In genomic region chr19:23971598-23971997, GRCh38 we compare ENCODE assay signal across 26 cellular contexts. TPM values are rescaled to one million over a fixed set of nuclear protein-coding genes. Genes with fewer than 3 reads are reported as not detected.
DNase-seq lines count a peak whose midpoint lies in the region; ATAC-seq, FAIRE-seq and TF ChIP-seq lines count a peak whose summit lies in the region.
"Had no signal": no experiment of that assay in that cellular context is flagged by ENCODE, and none has a peak within 500 bp of the region (broad histone marks: within the 10 kb centered on the region; RNA-seq: fewer than 3 reads in every experiment).

No MANE protein-coding gene starts in this region.

- peak; percentile 4 for DNase-seq in stimulated activated CD4-positive, alpha-beta T cell treated with anti-CD3 and anti-CD28 coated beads, Interleukin-15, amount 100 ng/mL, for 24 hours
- no peak for DNase-seq in stimulated activated CD4-positive, alpha-beta T cell treated with anti-CD3 and anti-CD28 coated beads, Interleukin-2, amount 100 ng/mL, for 48 hours
- DNase-seq in left kidney (ENCODE audit: low read depth, low spot score) = peak; percentile 42
- no peak for DNase-seq in activated T-cell treated with anti-CD3 and anti-CD28 coated beads, Interleukin-2, amount 50 U/mL, for 4 hours
- no peak for DNase-seq in H54 (ENCODE audit: insufficient read length, low spot score)
- no peak for DNase-seq in posterior vena cava (ENCODE audit: low spot score)
- DNase-seq: activated CD4-positive, alpha-beta T cell treated with anti-CD3 and anti-CD28 coated beads for 48 hours; activated naive CD4-positive, alpha-beta T cell treated with Interleukin-2 at 50 U/mL for 16 hours; activated T-cell treated with anti-CD3 and anti-CD28 coated beads, Interleukin-2, amount 50 U/mL, for 72 hours; brain microvascular endothelial cell; C1 segment of cervical spinal cord; Caco-2; DND-41; erythroblast; foreskin fibroblast; heart left ventricle; mammary epithelial cell; NCI-H1930; NCI-H82; nephron progenitor cell; right lobe of liver; stimulated activated CD4-positive, alpha-beta T cell treated with anti-CD3 and anti-CD28 coated beads, Interleukin-4, amount 100 ng/mL, for 24 hours had no signal

- H3K36me3 Mint-ChIP-seq in activated T-cell treated with anti-CD3 and anti-CD28 coated beads, Interleukin-2, amount 50 U/mL, for 4 hours (ENCODE audit: insufficient read depth) = no peaks in the 10 kb centered on the region
- H3K36me3 Mint-ChIP-seq: stimulated activated effector memory CD8-positive, alpha-beta T cell treated with anti-CD3 and anti-CD28 coated beads, Interleukin-12 subunit alpha, Interleukin-12 subunit beta, amount 100 ng/mL, for 72 hours had no signal

- TF ChIP-seq CTCF in WI38 (IDR thresholded peaks at IDR 0.05; ENCODE audit: low read depth, low read length) = no peak

- H3K4me3 Mint-ChIP-seq in activated T-cell treated with anti-CD3 and anti-CD28 coated beads, Interleukin-2, amount 50 U/mL, for 4 hours = no peak overlapping the region
- H3K4me3 Mint-ChIP-seq: nephron progenitor cell; stimulated activated effector memory CD8-positive, alpha-beta T cell treated with anti-CD3 and anti-CD28 coated beads, Interleukin-12 subunit alpha, Interleukin-12 subunit beta, amount 100 ng/mL, for 72 hours had no signal

- intact Hi-C loops in posterior vena cava (cut with DNase I) = no loop called here

- no peak for FAIRE-seq in H54 (lab: Jason Lieb, UNC)
- FAIRE-seq: pancreas, urothelium cell line had no signal

- TF ChIP-seq POLR2A in H54 (IDR thresholded peaks at IDR 0.05; ENCODE audit: low read depth, low read length) = no peak

- H3K4me1 Mint-ChIP-seq in activated T-cell treated with anti-CD3 and anti-CD28 coated beads, Interleukin-2, amount 50 U/mL, for 4 hours (ENCODE audit: low read depth) = peaks cover 7% of the 10 kb centered on the region
- H3K4me1 Mint-ChIP-seq: nephron progenitor cell; stimulated activated effector memory CD8-positive, alpha-beta T cell treated with anti-CD3 and anti-CD28 coated beads, Interleukin-12 subunit alpha, Interleukin-12 subunit beta, amount 100 ng/mL, for 72 hours had no signal

- H3K9me3 Mint-ChIP-seq in activated T-cell treated with anti-CD3 and anti-CD28 coated beads, Interleukin-2, amount 50 U/mL, for 4 hours = no peaks in the 10 kb centered on the region
- H3K9me3 Mint-ChIP-seq: stimulated activated effector memory CD8-positive, alpha-beta T cell treated with anti-CD3 and anti-CD28 coated beads, Interleukin-12 subunit alpha, Interleukin-12 subunit beta, amount 100 ng/mL, for 72 hours had no signal

- peak overlapping the region; percentile 34 for H3K4me3 ChIP-seq in WI38 (ENCODE audit: low read depth, low read length)
- H3K4me3 ChIP-seq: pancreas had no signal

- ATAC-seq in activated T-cell treated with anti-CD3 and anti-CD28 coated beads, Interleukin-2, amount 50 U/mL, for 4 hours = no peak
- ATAC-seq: activated T-cell treated with anti-CD3 and anti-CD28 coated beads, Interleukin-2, amount 50 U/mL, for 72 hours; heart left ventricle; pancreas; right lobe of liver; stimulated activated effector memory CD8-positive, alpha-beta T cell treated with anti-CD3 and anti-CD28 coated beads, Interleukin-12 subunit alpha, Interleukin-12 subunit beta, amount 100 ng/mL, for 72 hours had no signal

- H3K27me3 Mint-ChIP-seq in activated T-cell treated with anti-CD3 and anti-CD28 coated beads, Interleukin-2, amount 50 U/mL, for 4 hours (ENCODE audit: low read depth) = peaks cover 45% of the 10 kb centered on the region

RNA-seq across cellular contexts. Expression of gene ZNF726, which starts 56.9 kb away (rescaled TPM):
- total RNA-seq in activated T-cell treated with anti-CD3 and anti-CD28 coated beads, Interleukin-2, amount 50 U/mL, for 4 hours = 1 to 10 TPM; 7.3 to 8.7 (median 7.6) TPM
- total RNA-seq in posterior vena cava = 1 to 10 TPM in 1 of 2 donors, under 1 TPM in 1; 0.81 to 2.8 TPM
- total RNA-seq: Caco-2 had no signal

Comparison
In these comparisons a context has a peak if more than half of its experiments do, and no peak if none do; other contexts are left out.
1. DNase-seq: peak in stimulated activated CD4-positive, alpha-beta T cell treated with anti-CD3 and anti-CD28 coated beads, Interleukin-15, amount 100 ng/mL, for 24 hours (single experiment) and left kidney (single experiment); none in stimulated activated CD4-positive, alpha-beta T cell treated with anti-CD3 and anti-CD28 coated beads, Interleukin-2, amount 100 ng/mL, for 48 hours (0 of 2), activated T-cell treated with anti-CD3 and anti-CD28 coated beads, Interleukin-2, amount 50 U/mL, for 4 hours (single experiment), H54 (single experiment) and posterior vena cava (single experiment).